22 cellular contexts compared by ENCODE assay signal in the genomic region with DNA sequence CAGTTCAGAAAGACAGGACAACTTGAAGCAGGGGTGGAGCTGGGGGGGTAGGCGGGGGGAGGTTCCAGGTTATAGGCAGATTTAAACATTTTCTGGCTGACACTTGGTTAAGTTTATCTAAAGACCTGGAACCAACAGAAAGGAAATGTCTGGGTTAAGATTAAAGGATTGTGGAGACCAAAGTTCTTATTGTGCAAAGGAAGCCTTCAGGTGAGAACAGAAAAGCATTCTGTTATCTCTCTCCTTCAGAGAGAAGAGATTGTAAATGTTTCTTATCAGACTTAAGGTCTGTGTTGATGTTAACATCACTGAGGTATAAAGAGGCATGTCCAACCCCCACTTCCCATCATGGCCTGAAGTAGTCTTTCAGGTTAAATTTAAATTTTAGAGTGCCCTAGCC. TPM values are rescaled to one million over a fixed set of nuclear protein-coding genes. Genes with fewer than 3 reads are reported as not detected.
A peak's percentile ranks its signal among the peaks of the same experiment; 100 is the strongest.
DNase-seq lines count a peak whose midpoint lies in the region; ATAC-seq, FAIRE-seq and TF ChIP-seq lines count a peak whose summit lies in the region.
"Had no signal": no experiment of that assay in that cellular context is flagged by ENCODE, and none has a peak within 500 bp of the region (broad histone marks: within the 10 kb centered on the region; RNA-seq: fewer than 3 reads in every experiment).

No MANE protein-coding gene starts in this region.

- ATAC-seq in activated T-cell treated with anti-CD3 and anti-CD28 coated beads, Interleukin-2, amount 50 U/mL, for 4 hours = no peak
- ATAC-seq in K562 (no peak), HG02610 (IDR thresholded peaks at IDR 0.05; ENCODE audit: unreplicated experiment) (no peak)
- ATAC-seq in naive thymus-derived CD8-positive, alpha-beta T cell = peak in 1 of 2 donors; percentile 8
- ATAC-seq: HCT116 had no signal

- POLR2A ChIA-PET in K562 (lab: Yijun Ruan, JAX) (no interaction called here), A673 (lab: Charles Lee; ENCODE audit: low non-redundant PET) (no interaction called here)
- POLR2A ChIA-PET in naive thymus-derived CD8-positive, alpha-beta T cell (lab: Charles Lee) = no interaction called here

- TF ChIP-seq RAD21 in K562 (CRISPR knock-in tag; conservative IDR thresholded peaks at IDR 0.05 in 1 of 2, IDR thresholded peaks at IDR 0.05 in 1 of 2) = no peak

- no peak for FAIRE-seq in K562 (lab: Jason Lieb, UNC)
- FAIRE-seq: D721Med, G401.6, GM12891, H54 had no signal

- no peak overlapping the region for H2AFZ ChIP-seq in K562 (ENCODE audit: low read depth, low read length)
- H2AFZ ChIP-seq: GM23248 had no signal

- no peaks in the 10 kb centered on the region for H3K9me1 ChIP-seq in K562 (ENCODE audit: control insufficient read depth, insufficient read depth, low read length)

- no peak overlapping the region for H3K9ac ChIP-seq in K562 (ENCODE audit: insufficient read depth in 1 of 2, low read depth in 2 of 2, low read length in 2 of 2)
- H3K9ac ChIP-seq: GM23248 had no signal

- intact Hi-C loops in K562 (cut with micrococcal nuclease) = loop anchor here (10.0 kb wide), 1 partner anchor 456 kb away; no protein-coding TSS in a partner anchor
- intact Hi-C loops in A673 (cut with micrococcal nuclease; ENCODE audit: unreplicated experiment) = no loop called here

- H3K27ac ChIP-seq in K562 (ENCODE audit: extremely low read depth, low read depth, low read length) (no peak overlapping the region), A673 (ENCODE audit: low read depth, low read length, poor library complexity, severe bottlenecking) (no peak overlapping the region)
- H3K27ac ChIP-seq: GM23248 had no signal

- H3K36me3 Mint-ChIP-seq in activated T-cell treated with anti-CD3 and anti-CD28 coated beads, Interleukin-2, amount 50 U/mL, for 24 hours (ENCODE audit: low read depth) = peaks cover 10% of the 10 kb centered on the region
- H3K36me3 Mint-ChIP-seq in activated T-cell treated with anti-CD3 and anti-CD28 coated beads, Interleukin-2, amount 50 U/mL, for 4 hours (ENCODE audit: insufficient read depth) = no peaks in the 10 kb centered on the region
- no peaks in the 10 kb centered on the region for H3K36me3 Mint-ChIP-seq in naive thymus-derived CD8-positive, alpha-beta T cell

- H3K27ac Mint-ChIP-seq in activated T-cell treated with anti-CD3 and anti-CD28 coated beads, Interleukin-2, amount 50 U/mL, for 24 hours = peak overlapping the region; percentile 37
- peak overlapping the region; percentile 2 to 80 (median 65) for H3K27ac Mint-ChIP-seq in naive thymus-derived CD8-positive, alpha-beta T cell
- H3K27ac Mint-ChIP-seq: B cell had no signal

- CTCF ChIA-PET in K562 (lab: Yijun Ruan, JAX; ENCODE audit: low intra/inter-chr PET ratio) = no interaction called here
- CTCF ChIA-PET in A673 (lab: Charles Lee) = no interaction called here

- H3K4me3 ChIP-seq in K562 = no peak overlapping the region
- no peak overlapping the region for H3K4me3 ChIP-seq in A673 (ENCODE audit: low read depth, low read length, poor library complexity, severe bottlenecking)
- H3K4me3 ChIP-seq: GM23248 had no signal

- H3K27me3 ChIP-seq in K562 (ENCODE audit: control insufficient read depth in 2 of 2, insufficient read depth in 2 of 2, low read length in 2 of 2) = no peaks in the 10 kb centered on the region
- H3K27me3 ChIP-seq in A673 (replicated peaks; ENCODE audit: insufficient read depth, low read depth, low read length, poor library complexity) = no peaks in the 10 kb centered on the region

- peaks cover 21% of the 10 kb centered on the region for H3K79me2 ChIP-seq in K562 (ENCODE audit: control insufficient read depth, insufficient read depth, low read length)

- DNase-seq in activated T-cell treated with anti-CD3 and anti-CD28 coated beads, Interleukin-2, amount 50 U/mL, for 24 hours = no peak
- DNase-seq in activated T-cell treated with anti-CD3 and anti-CD28 coated beads, Interleukin-2, amount 50 U/mL, for 4 hours = no peak
- DNase-seq in K562 (ENCODE audit: extremely low read depth in 1 of 4, low spot score in 3 of 4) (peak in 1 of 4 experiments; percentile 11), A673 (ENCODE audit: low spot score) (no peak)
- DNase-seq in naive thymus-derived CD8-positive, alpha-beta T cell = peak in 2 of 10 donors; percentile 22 to 32
- DNase-seq in activated naive CD4-positive, alpha-beta T cell treated with Interleukin-2 at 50 U/mL for 16 hours = no peak
- DNase-seq: 8988T; ACHN; C1 segment of cervical spinal cord; CD4-positive, alpha-beta memory T cell; COR-L47; DMS153; DMS79 treated with DMSO at 0.1 percent for 48 hours; EL; GM23248 had no signal

- H3K36me3 ChIP-seq in K562 (ENCODE audit: control insufficient read depth, insufficient read depth, low read length) = no peaks in the 10 kb centered on the region
- H3K36me3 ChIP-seq in A673 (ENCODE audit: insufficient read depth, low read length, poor library complexity, severe bottlenecking) = no peaks in the 10 kb centered on the region

- no peaks in the 10 kb centered on the region for H3K9me3 Mint-ChIP-seq in activated T-cell treated with anti-CD3 and anti-CD28 coated beads, Interleukin-2, amount 50 U/mL, for 24 hours
- H3K9me3 Mint-ChIP-seq in activated T-cell treated with anti-CD3 and anti-CD28 coated beads, Interleukin-2, amount 50 U/mL, for 4 hours = no peaks in the 10 kb centered on the region
- H3K9me3 Mint-ChIP-seq in naive thymus-derived CD8-positive, alpha-beta T cell = no peaks in the 10 kb centered on the region
- H3K9me3 Mint-ChIP-seq: CD4-positive, alpha-beta memory T cell had no signal

- no peak overlapping the region for H3K4me3 Mint-ChIP-seq in activated T-cell treated with anti-CD3 and anti-CD28 coated beads, Interleukin-2, amount 50 U/mL, for 24 hours
- no peak overlapping the region for H3K4me3 Mint-ChIP-seq in activated T-cell treated with anti-CD3 and anti-CD28 coated beads, Interleukin-2, amount 50 U/mL, for 4 hours
- peak overlapping the region in 6 of 10 donors; percentile 3 to 49 (median 30) for H3K4me3 Mint-ChIP-seq in naive thymus-derived CD8-positive, alpha-beta T cell
- H3K4me3 Mint-ChIP-seq: B cell; CD4-positive, alpha-beta memory T cell had no signal

- H3K27me3 Mint-ChIP-seq in activated T-cell treated with anti-CD3 and anti-CD28 coated beads, Interleukin-2, amount 50 U/mL, for 24 hours = no peaks in the 10 kb centered on the region
- no peaks in the 10 kb centered on the region for H3K27me3 Mint-ChIP-seq in activated T-cell treated with anti-CD3 and anti-CD28 coated beads, Interleukin-2, amount 50 U/mL, for 4 hours (ENCODE audit: low read depth)
- H3K27me3 Mint-ChIP-seq in naive thymus-derived CD8-positive, alpha-beta T cell = no peaks in the 10 kb centered on the region
- H3K27me3 Mint-ChIP-seq: CD4-positive, alpha-beta memory T cell had no signal

- no peak for TF ChIP-seq EP300 in K562 (IDR thresholded peaks at IDR 0.05; ENCODE audit: low read length)

- H3K4me1 Mint-ChIP-seq in activated T-cell treated with anti-CD3 and anti-CD28 coated beads, Interleukin-2, amount 50 U/mL, for 24 hours (ENCODE audit: low read depth) = peaks cover 33% of the 10 kb centered on the region
- peaks cover 16% of the 10 kb centered on the region for H3K4me1 Mint-ChIP-seq in activated T-cell treated with anti-CD3 and anti-CD28 coated beads, Interleukin-2, amount 50 U/mL, for 4 hours (ENCODE audit: low read depth)
- H3K4me1 Mint-ChIP-seq in naive thymus-derived CD8-positive, alpha-beta T cell = peaks cover 12 to 43% (median 35%) of the 10 kb centered on the region in 4 donors

- 50% methylated on average over 1 of the region's 1 CpG for whole genome bisulfite sequencing in K562 (ENCODE audit: insufficient coverage, low coverage, missing lambda C conversion rate)

- no peak for TF ChIP-seq POLR2A in K562 (conservative IDR thresholded peaks at IDR 0.05)

- H3K4me1 ChIP-seq in K562 (replicated peaks in 1 of 2; ENCODE audit: control insufficient read depth in 2 of 2, insufficient read depth in 2 of 2, low read length in 2 of 2) = peaks cover 0 to 10% of the 10 kb centered on the region in 2 experiments; a peak in 3 of 5 replicates
- H3K4me1 ChIP-seq in A673 (ENCODE audit: insufficient read depth, low read length, poor library complexity, severe bottlenecking) = peaks cover 8% of the 10 kb centered on the region

- in situ Hi-C loops in K562 (cut with MboI) = no loop called here

- H3K9me3 ChIP-seq in K562 (replicated peaks; ENCODE audit: control insufficient read depth, insufficient read depth, low read depth, low read length) (peaks cover 5% of the 10 kb centered on the region), A673 (ENCODE audit: low read depth, low read length, poor library complexity, severe bottlenecking) (no peaks in the 10 kb centered on the region)

- H3K4me2 ChIP-seq in K562 (ENCODE audit: insufficient read depth, low read length) = no peak overlapping the region

- BruUV-seq in K562 (replicated peaks; lab: Mats Ljungman, UMichigan) = no TSS peak
- no TSS peak for BruUV-seq in A673 (replicated peaks; lab: Mats Ljungman, UMichigan)

- no peaks in the 10 kb centered on the region for H4K20me1 ChIP-seq in K562 (replicated peaks; ENCODE audit: control insufficient read depth, insufficient read depth, low read length)

- TF ChIP-seq CTCF in K562 (IDR thresholded peaks at IDR 0.05 in 2 of 3, conservative IDR thresholded peaks at IDR 0.05 in 1 of 3; ENCODE audit: insufficient read depth in 2 of 3, low read depth in 1 of 3, low read length in 3 of 3) = no peak
- TF ChIP-seq CTCF in A673 (conservative IDR thresholded peaks at IDR 0.05; ENCODE audit: low read depth, low read length) = no peak

RNA-seq across cellular contexts. Expression of a gene that starts 3.7 kb away (rescaled TPM):
- total RNA-seq in activated T-cell treated with anti-CD3 and anti-CD28 coated beads, Interleukin-2, amount 50 U/mL, for 4 hours = 10 to 100 TPM; 29.3 to 38.7 (median 38.6) TPM
- total RNA-seq in K562 (2011; cell fraction: chromatin; rRNA removed; ENCODE audit: low replicate concordance) = 44.5 and 129 TPM in 2 replicates
- 22.8 and 30.1 TPM in 2 replicates for total RNA-seq in K562 (2011; cell fraction: nucleolus; rRNA removed)
- 60.8 and 73.2 TPM in 2 replicates for total RNA-seq in K562 (2011; cell fraction: nucleoplasm; rRNA removed)
- total RNA-seq in K562 (2014; rRNA removed) (80.6 and 109 TPM in 2 replicates), K562 (2014; rRNA removed; fragmentation: Illumina TruSeq; extraction: Trizol) (128 and 155 TPM in 2 replicates), K562 (2015; rRNA removed; fragmentation: Illumina TruSeq; extraction: Trizol) (121 and 128 TPM in 2 replicates), K562 (2021) (77.8 and 82.5 TPM in 2 replicates), A673 (2021) (35.6 and 37.3 TPM in 2 replicates)
- polyA plus RNA-seq in K562 (2011; rRNA removed) (83.6 and 123 TPM in 2 replicates), K562 (2014; fragmentation: Illumina TruSeq; extraction: Trizol) (128 and 146 TPM in 2 replicates), K562 (2014; fragmentation: Nextera tagmentation; extraction: Ambion mirVana) (100 to 1,000 TPM; 103 to 119 TPM), K562 (2014; rRNA removed) (130 and 156 TPM in 2 replicates)
- 18.7 and 34.0 TPM in 2 replicates for polyA plus RNA-seq in K562 (2011; cell fraction: cytosol; rRNA removed)
- polyA plus RNA-seq in K562 (2011; cell fraction: nucleus; rRNA removed) = 28.0 and 40.7 TPM in 2 replicates
- polyA plus RNA-seq in K562 (2012) = 67.6 and 131 TPM in 2 replicates
- 78.5 and 88.1 TPM in 2 replicates for polyA minus RNA-seq in K562 (2011; rRNA and poly(A)+ RNA removed)
- 20.8 and 20.9 TPM in 2 replicates for polyA minus RNA-seq in K562 (2011; cell fraction: cytosol; rRNA and poly(A)+ RNA removed)
- 30.4 and 52.3 TPM in 2 replicates for polyA minus RNA-seq in K562 (2011; cell fraction: nucleus; rRNA and poly(A)+ RNA removed)
- 10 to 100 TPM; 29.7 to 33.1 TPM for total RNA-seq in naive thymus-derived CD8-positive, alpha-beta T cell
- polyA plus RNA-seq in naive thymus-derived CD8-positive, alpha-beta T cell = 10 to 100 TPM; 60.4 to 64.6 (median 63.2) TPM

Comparison
In these comparisons a context has a peak if more than half of its experiments do, and no peak if none do; other contexts are left out.
1. H3K4me3 Mint-ChIP-seq: peak in naive thymus-derived CD8-positive, alpha-beta T cell (6 of 10); none in activated T-cell treated with anti-CD3 and anti-CD28 coated beads, Interleukin-2, amount 50 U/mL, for 24 hours (single experiment) and activated T-cell treated with anti-CD3 and anti-CD28 coated beads, Interleukin-2, amount 50 U/mL, for 4 hours (single experiment).